17 cellular contexts compared by ENCODE assay signal in genomic region chr21:44365251-44365966, GRCh38. TPM values are rescaled to one million over a fixed set of nuclear protein-coding genes. Genes with fewer than 3 reads are reported as not detected.
DNase-seq lines count a peak whose midpoint lies in the region; ATAC-seq and TF ChIP-seq lines count a peak whose summit lies in the region.
"Had no signal": no experiment of that assay in that cellular context is flagged by ENCODE, and none has a peak within 500 bp of the region (broad histone marks: within the 10 kb centered on the region; RNA-seq: fewer than 3 reads in every experiment).

No MANE protein-coding gene starts in this region.

- H3K27ac Mint-ChIP-seq in natural killer cell: no peak overlapping the region
- H3K27ac Mint-ChIP-seq in natural killer cell treated with Interleukin-12 subunit alpha and Interleukin-12 subunit beta and Interleukin-15 and Interleukin-18, amount 100 ng/mL, for 72 hours: no peak overlapping the region

- no peaks in the 10 kb centered on the region for H3K27me3 Mint-ChIP-seq in natural killer cell (ENCODE audit: low read depth in 2 of 2)
- no peaks in the 10 kb centered on the region for H3K27me3 Mint-ChIP-seq in natural killer cell treated with Interleukin-12 subunit alpha and Interleukin-12 subunit beta and Interleukin-15 and Interleukin-18, amount 100 ng/mL, for 72 hours

- DNase-seq in natural killer cell (peak; percentile 14), coronary artery (ENCODE audit: low spot score) (peak; percentile 71), mesenteric fat pad (ENCODE audit: low spot score) (peak; percentile 65), GM10248 (ENCODE audit: extremely low spot score) (no peak)
- DNase-seq in natural killer cell treated with Interleukin-12 subunit alpha and Interleukin-12 subunit beta and Interleukin-15 and Interleukin-18, amount 100 ng/mL, for 72 hours (ENCODE audit: low spot score): no peak
- DNase-seq: DMS 273 treated with DMSO at 0.1 percent for 48 hours, NCI-H1105 treated with DMSO at 0.1 percent for 48 hours, NCI-H1930, NCI-H2171, NCI-H510A, SIG-M5 had no signal

- no peak overlapping the region for H3K27ac ChIP-seq in coronary artery
- H3K27ac ChIP-seq: KMS-11 had no signal

- POLR2A ChIA-PET in GM10248 (lab: Yijun Ruan, JAX): no interaction called here

- peaks cover 17 to 32% of the 10 kb centered on the region in 2 donors for H3K4me1 Mint-ChIP-seq in natural killer cell
- H3K4me1 Mint-ChIP-seq in natural killer cell treated with Interleukin-12 subunit alpha and Interleukin-12 subunit beta and Interleukin-15 and Interleukin-18, amount 100 ng/mL, for 72 hours (ENCODE audit: low read depth in 2 of 2): peaks cover 0 to 15% of the 10 kb centered on the region in 2 donors

- peaks cover 0 to 4% of the 10 kb centered on the region in 2 donors for H3K9me3 Mint-ChIP-seq in natural killer cell
- H3K9me3 Mint-ChIP-seq in natural killer cell treated with Interleukin-12 subunit alpha and Interleukin-12 subunit beta and Interleukin-15 and Interleukin-18, amount 100 ng/mL, for 72 hours: peaks cover 5% of the 10 kb centered on the region

- ATAC-seq in natural killer cell (no peak), GM21529 (IDR thresholded peaks at IDR 0.05; ENCODE audit: unreplicated experiment) (no peak), GM21360 (IDR thresholded peaks at IDR 0.05; ENCODE audit: unreplicated experiment) (no peak)
- no peak for ATAC-seq in natural killer cell treated with Interleukin-12 subunit alpha and Interleukin-12 subunit beta and Interleukin-15 and Interleukin-18, amount 100 ng/mL, for 72 hours
- ATAC-seq: HepG2, Panc1 had no signal

- H3K36me3 Mint-ChIP-seq in natural killer cell: peaks cover 8% of the 10 kb centered on the region
- H3K36me3 Mint-ChIP-seq in natural killer cell treated with Interleukin-12 subunit alpha and Interleukin-12 subunit beta and Interleukin-15 and Interleukin-18, amount 100 ng/mL, for 72 hours: peaks cover 8% of the 10 kb centered on the region

- no peak overlapping the region for H3K4me3 ChIP-seq in coronary artery
- H3K4me3 ChIP-seq: BLaER1 treated with 17β-estradiol and CSF1 and Interleukin-3, amounts not matched to agents 10 nM and 100 nM had no signal

- H3K4me3 Mint-ChIP-seq in natural killer cell: no peak overlapping the region
- H3K4me3 Mint-ChIP-seq in natural killer cell treated with Interleukin-12 subunit alpha and Interleukin-12 subunit beta and Interleukin-15 and Interleukin-18, amount 100 ng/mL, for 72 hours: no peak overlapping the region

- CTCF ChIA-PET in GM10248 (lab: Yijun Ruan, JAX): no interaction called here

- TF ChIP-seq CTCF in natural killer cell (IDR thresholded peaks at IDR 0.05): no peak
- TF ChIP-seq CTCF in coronary artery (IDR thresholded peaks at IDR 0.05): no peak
- TF ChIP-seq CTCF in GM10248 (IDR thresholded peaks at IDR 0.05; ENCODE audit: control extremely low read depth, extremely low read depth, low read depth, missing control alignments): no peak

- intact Hi-C loops in natural killer cell (cut with micrococcal nuclease): no loop called here

RNA-seq across cellular contexts. Expression of gene TRPM2, which starts 12.0 kb away (rescaled TPM):
- total RNA-seq in natural killer cell: 10 to 100 TPM; 21.7 to 70.5 (median 25.2) TPM
- total RNA-seq in natural killer cell treated with Interleukin-12 subunit alpha and Interleukin-12 subunit beta and Interleukin-15 and Interleukin-18, amount 100 ng/mL, for 72 hours: 10 to 100 TPM; 14.7 to 15.8 TPM
- total RNA-seq in mesenteric fat pad: 12.0 TPM

RNA-seq across cellular contexts. Expression of gene CFAP410, which starts 26.2 kb away (rescaled TPM):
- total RNA-seq in natural killer cell: 10 to 100 TPM; 43.6 to 47.4 (median 46.7) TPM
- 10 to 100 TPM; 19.6 to 28.4 TPM for total RNA-seq in natural killer cell treated with Interleukin-12 subunit alpha and Interleukin-12 subunit beta and Interleukin-15 and Interleukin-18, amount 100 ng/mL, for 72 hours
- 17.4 TPM for total RNA-seq in mesenteric fat pad

Comparison
In these comparisons a context has a peak if more than half of its experiments do, and no peak if none do; other contexts are left out.
1. DNase-seq: peak in natural killer cell (single experiment), coronary artery (single experiment) and mesenteric fat pad (single experiment); none in natural killer cell treated with Interleukin-12 subunit alpha and Interleukin-12 subunit beta and Interleukin-15 and Interleukin-18, amount 100 ng/mL, for 72 hours (single experiment) and GM10248 (single experiment).